ENCODE assay signal across 17 cellular contexts in the genomic region with DNA sequence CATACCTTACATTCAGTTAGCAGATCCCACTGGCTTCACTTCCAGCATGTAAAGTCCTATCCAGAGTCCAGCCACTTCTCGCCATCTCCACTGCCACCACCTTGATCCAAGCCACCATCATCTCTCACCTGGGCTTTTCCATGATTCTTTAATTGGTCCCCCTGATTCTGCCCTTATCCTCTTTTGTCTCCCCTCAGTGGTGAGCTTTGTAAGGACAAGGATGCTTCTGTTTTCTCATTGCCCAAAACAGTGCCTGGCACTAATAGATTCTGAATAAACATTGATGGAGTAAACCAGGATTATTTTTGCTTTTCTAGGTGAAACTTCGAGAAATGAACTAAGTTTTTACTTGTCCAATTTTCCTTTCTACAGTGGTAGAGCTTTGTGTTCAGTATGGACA. TPM values are rescaled to one million over a fixed set of nuclear protein-coding genes. Genes with fewer than 3 reads are reported as not detected.
A peak's percentile ranks its signal among the peaks of the same experiment; 100 is the strongest.
DNase-seq lines count a peak whose midpoint lies in the region; ATAC-seq and TF ChIP-seq lines count a peak whose summit lies in the region.
"Had no signal": no experiment of that assay in that cellular context is flagged by ENCODE, and none has a peak within 500 bp of the region (broad histone marks: within the 10 kb centered on the region; RNA-seq: fewer than 3 reads in every experiment).

No MANE protein-coding gene starts in this region.

- H3K27me3 ChIP-seq in HCT116 (ENCODE audit: insufficient read depth, low read length): no peaks in the 10 kb centered on the region
- no peaks in the 10 kb centered on the region for H3K27me3 ChIP-seq in hepatocyte
- H3K27me3 ChIP-seq: breast epithelium had no signal

- DNase-seq in activated CD4-positive, alpha-beta T cell treated with anti-CD3 and anti-CD28 coated beads for 36 hours: peak; percentile 17
- no peak for DNase-seq in activated CD4-positive, alpha-beta T cell treated with anti-CD3 and anti-CD28 coated beads, Interleukin-2, amount 50 U/mL, for 48 hours
- DNase-seq in HCT116 (ENCODE audit: low read depth, low spot score): no peak
- peak; percentile 25 for DNase-seq in WTC11 (ENCODE audit: low spot score)
- DNase-seq in myocyte (ENCODE audit: low read depth): peak; percentile 24
- no peak for DNase-seq in Calu3
- no peak for DNase-seq in hepatocyte (ENCODE audit: low spot score)
- DNase-seq: activated CD4-positive, CD25-positive, alpha-beta regulatory T cell treated with anti-CD3 and anti-CD28 coated beads, Interleukin-2, amount 50 U/mL, for 72 hours; DMS153; hypothalamus; stimulated activated CD4-positive, alpha-beta T cell treated with anti-CD3 and anti-CD28 coated beads, Interleukin-15, amount 100 ng/mL, for 24 hours; trophoblast cell had no signal

- no peaks in the 10 kb centered on the region for H3K27me3 Mint-ChIP-seq in activated CD4-positive, alpha-beta T cell treated with anti-CD3 and anti-CD28 coated beads for 36 hours
- H3K27me3 Mint-ChIP-seq in WTC11 (ENCODE audit: low read depth) (peaks cover 1% of the 10 kb centered on the region), Calu3 (ENCODE audit: unreplicated experiment) (no peaks in the 10 kb centered on the region)

- H3K27ac Mint-ChIP-seq in activated CD4-positive, alpha-beta T cell treated with anti-CD3 and anti-CD28 coated beads for 36 hours: peak overlapping the region; percentile 14
- H3K27ac Mint-ChIP-seq in WTC11 (no peak overlapping the region; the same call in 1 of the 2 replicates), Calu3 (ENCODE audit: unreplicated experiment) (no peak overlapping the region)

- no peaks in the 10 kb centered on the region for H3K9me2 ChIP-seq in HCT116 (ENCODE audit: insufficient read depth)
- H3K9me2 ChIP-seq in hepatocyte (replicated peaks; ENCODE audit: insufficient read depth): no peaks in the 10 kb centered on the region

- H4K20me1 ChIP-seq in HCT116 (ENCODE audit: insufficient read depth) (no peaks in the 10 kb centered on the region), hepatocyte (ENCODE audit: insufficient read depth, poor library complexity, severe bottlenecking) (no peaks in the 10 kb centered on the region)

- TF ChIP-seq CTCF in HCT116 (IDR thresholded peaks at IDR 0.05 in 2 of 3, conservative IDR thresholded peaks at IDR 0.05 in 1 of 3; ENCODE audit: borderline replicate concordance in 1 of 3, insufficient read depth in 1 of 3, low read depth in 2 of 3, low read length in 2 of 3) (peak; percentile 20 to 66 (median 57); a peak in 5 of 6 replicates), WTC11 (IDR thresholded peaks at IDR 0.05) (peak; percentile 33; the same call in 1 of the 2 replicates), Calu3 (IDR thresholded peaks at IDR 0.05; ENCODE audit: unreplicated experiment) (no peak), hepatocyte (IDR thresholded peaks at IDR 0.05; ENCODE audit: poor library complexity) (no peak)

- H3K36me3 ChIP-seq in HCT116 (ENCODE audit: control insufficient read depth in 1 of 2, insufficient read depth in 2 of 2, low read length in 2 of 2): peaks cover 10 to 32% of the 10 kb centered on the region in 2 experiments; a peak in 3 of 4 replicates
- no peaks in the 10 kb centered on the region for H3K36me3 ChIP-seq in hepatocyte (replicated peaks; ENCODE audit: insufficient read depth, low read depth)
- H3K36me3 ChIP-seq: breast epithelium had no signal

- intact Hi-C loops in activated CD4-positive, alpha-beta T cell treated with anti-CD3 and anti-CD28 coated beads for 36 hours (cut with DNase I, micrococcal nuclease): no loop called here
- intact Hi-C loops in HCT116 (cut with micrococcal nuclease) (no loop called here), Calu3 (cut with micrococcal nuclease; ENCODE audit: unreplicated experiment) (no loop called here)

- RAD21 ChIA-PET in HCT116 (lab: Charles Lee; ENCODE audit: low non-redundant PET in 1 of 2, low total read pairs in 2 of 2, uncharacterized antibody in 2 of 2, unreplicated experiment in 2 of 2): no interaction called here

- H3K79me2 ChIP-seq in HCT116 (ENCODE audit: insufficient read depth, low read length): peaks cover 48% of the 10 kb centered on the region
- peaks cover 31% of the 10 kb centered on the region for H3K79me2 ChIP-seq in hepatocyte
- H3K79me2 ChIP-seq: parathyroid adenoma had no signal

- ATAC-seq in activated CD4-positive, alpha-beta T cell treated with anti-CD3 and anti-CD28 coated beads for 36 hours: no peak
- ATAC-seq in HCT116 (0 out of 2 replicates have a peak, but pooled peaks have one; percentile 18), WTC11 (no peak), GM19397 (IDR thresholded peaks at IDR 0.05; ENCODE audit: unreplicated experiment) (no peak)
- ATAC-seq: A549 had no signal

- no TSS peak for BruUV-seq in HCT116 (replicated peaks; lab: Mats Ljungman, UMichigan)
- BruUV-seq in Calu3 (replicated peaks; lab: Mats Ljungman, UMichigan): no TSS peak

- no peak for TF ChIP-seq POLR2A in HCT116 (IDR thresholded peaks at IDR 0.05; ENCODE audit: borderline replicate concordance, extremely low read depth, insufficient read depth, insufficient read length)

- H3K4me1 ChIP-seq in HCT116 (ENCODE audit: control insufficient read depth in 1 of 2, insufficient read depth in 2 of 2, low read length in 2 of 2) (peaks cover 6 to 11% of the 10 kb centered on the region in 2 experiments; a peak in 3 of 4 replicates), hepatocyte (ENCODE audit: insufficient read depth) (no peaks in the 10 kb centered on the region)

- TF ChIP-seq RAD21 in HCT116 (IDR thresholded peaks at IDR 0.05; ENCODE audit: low read depth): peak; percentile 20; the same call in 1 of the 2 replicates

- no peak overlapping the region for H3K4me3 Mint-ChIP-seq in activated CD4-positive, alpha-beta T cell treated with anti-CD3 and anti-CD28 coated beads for 36 hours
- no peak overlapping the region for H3K4me3 Mint-ChIP-seq in WTC11
- H3K4me3 Mint-ChIP-seq in Calu3 (ENCODE audit: low read depth, unreplicated experiment): no peak overlapping the region

- no peaks in the 10 kb centered on the region for H3K9me3 Mint-ChIP-seq in activated CD4-positive, alpha-beta T cell treated with anti-CD3 and anti-CD28 coated beads for 36 hours (ENCODE audit: low read depth)
- H3K9me3 Mint-ChIP-seq in WTC11: no peaks in the 10 kb centered on the region
- H3K9me3 Mint-ChIP-seq in Calu3 (ENCODE audit: low read depth, unreplicated experiment): no peaks in the 10 kb centered on the region

- no peak overlapping the region for H3K27ac ChIP-seq in HCT116 (ENCODE audit: low read depth, low read length)
- no peak overlapping the region for H3K27ac ChIP-seq in hepatocyte
- H3K27ac ChIP-seq: A549, breast epithelium, parathyroid adenoma had no signal

- H3K4me1 Mint-ChIP-seq in activated CD4-positive, alpha-beta T cell treated with anti-CD3 and anti-CD28 coated beads for 36 hours: peaks cover 38% of the 10 kb centered on the region
- H3K4me1 Mint-ChIP-seq in WTC11 (peaks cover 14% of the 10 kb centered on the region), Calu3 (ENCODE audit: low read depth, unreplicated experiment) (peaks cover 24% of the 10 kb centered on the region)

- H2AFZ ChIP-seq in HCT116 (ENCODE audit: low read depth, low read length, poor library complexity, severe bottlenecking): no peak overlapping the region
- no peak overlapping the region for H2AFZ ChIP-seq in hepatocyte
- H2AFZ ChIP-seq: parathyroid adenoma had no signal

- POLR2A ChIA-PET in activated CD4-positive, alpha-beta T cell treated with anti-CD3 and anti-CD28 coated beads for 36 hours (lab: Charles Lee): interaction anchor here (0.7 kb wide), 1 partner anchor 525 kb away, joined by 3 read pairs; no protein-coding TSS in a partner anchor
- POLR2A ChIA-PET in HCT116 (lab: Charles Lee): interaction anchor here (0.7 to 1.2 kb wide), 2 partner anchors 131 to 238 kb away, joined by 3 to 4 read pairs; partner anchors contain the start of gene SYVN1
- POLR2A ChIA-PET in WTC11 (lab: Charles Lee): no interaction called here

- peaks cover 57% of the 10 kb centered on the region for H3K36me3 Mint-ChIP-seq in activated CD4-positive, alpha-beta T cell treated with anti-CD3 and anti-CD28 coated beads for 36 hours (ENCODE audit: low read depth)
- H3K36me3 Mint-ChIP-seq in WTC11: peaks cover 48% of the 10 kb centered on the region
- H3K36me3 Mint-ChIP-seq in Calu3 (ENCODE audit: insufficient read depth, unreplicated experiment): peaks cover 30% of the 10 kb centered on the region

- no peak overlapping the region for H3K9ac ChIP-seq in HCT116 (ENCODE audit: low read length)
- H3K9ac ChIP-seq: parathyroid adenoma had no signal

- H3K4me3 ChIP-seq in HCT116 (replicated peaks in 1 of 2; ENCODE audit: low read depth in 1 of 2, low read length in 2 of 2): no peak overlapping the region
- no peak overlapping the region for H3K4me3 ChIP-seq in hepatocyte
- H3K4me3 ChIP-seq: A549, breast epithelium, lung had no signal

- CTCF ChIA-PET in activated CD4-positive, alpha-beta T cell treated with anti-CD3 and anti-CD28 coated beads for 36 hours (lab: Charles Lee): interaction anchor here (0.6 to 3.9 kb wide), 16 partner anchors 8 to 184 kb away, joined by 3 to 20 read pairs (median 6); no protein-coding TSS in a partner anchor
- CTCF ChIA-PET in HCT116 (lab: Charles Lee) (interaction anchor here (0.9 to 2.6 kb wide), 7 partner anchors 9 to 156 kb away, joined by 3 to 26 read pairs (median 4); no protein-coding TSS in a partner anchor), WTC11 (lab: Charles Lee) (interaction anchor here (0.6 to 6.4 kb wide), 29 partner anchors 9 to 378 kb away, joined by 3 to 51 read pairs (median 4); partner anchors contain the start of genes DPF2, TM7SF2 and ZNHIT2), Calu3 (lab: Charles Lee) (no interaction called here)

- H3K4me2 ChIP-seq in HCT116 (ENCODE audit: low read length): no peak overlapping the region
- H3K4me2 ChIP-seq in hepatocyte: no peak overlapping the region
- H3K4me2 ChIP-seq: A549 had no signal

- 95% methylated on average over 2 of the region's 2 CpGs for WGBS in hepatocyte (ENCODE audit: low lambda C conversion rate, missing lambda C conversion rate)

- no peaks in the 10 kb centered on the region for H3K9me3 ChIP-seq in HCT116 (ENCODE audit: control insufficient read depth in 1 of 2, insufficient read depth in 1 of 2, low read depth in 1 of 2, low read length in 2 of 2)
- no peaks in the 10 kb centered on the region for H3K9me3 ChIP-seq in hepatocyte (ENCODE audit: low read depth)
- H3K9me3 ChIP-seq: A549, breast epithelium had no signal

RNA-seq across cellular contexts. Expression of gene POLA2, which starts 4.4 kb away (rescaled TPM):
- 10 to 100 TPM; 63.1 to 83.3 TPM for total RNA-seq in activated CD4-positive, alpha-beta T cell treated with anti-CD3 and anti-CD28 coated beads for 36 hours
- total RNA-seq in HCT116 (2021; ENCODE audit: unreplicated experiment): 20.0 TPM
- polyA plus RNA-seq in HCT116 (2012): 14.1 and 17.3 TPM in 2 replicates
- 26.9 to 35.6 TPM (median 28.5 TPM) in 3 replicates for total RNA-seq in WTC11 (2021)
- 3.2 and 4.5 TPM in 2 replicates for total RNA-seq in myocyte
- polyA plus RNA-seq in myocyte (2012): 9.6 TPM
- total RNA-seq in Calu3 (2022): 34.4 and 40.4 TPM in 2 replicates
- 2.5 and 4.1 TPM in 2 replicates for total RNA-seq in hepatocyte
- polyA plus RNA-seq in hepatocyte: 5.0 and 8.0 TPM in 2 replicates

RNA-seq across cellular contexts. Expression of gene CDC42EP2, which starts 48.5 kb away (rescaled TPM):
- total RNA-seq in activated CD4-positive, alpha-beta T cell treated with anti-CD3 and anti-CD28 coated beads for 36 hours: under 1 TPM; 0.91 to 0.93 TPM
- total RNA-seq in HCT116 (2021; ENCODE audit: unreplicated experiment) (15.4 TPM), WTC11 (2021) (11.0 to 15.2 TPM (median 11.5 TPM) in 3 replicates), myocyte (45.1 and 47.2 TPM in 2 replicates), Calu3 (2022) (35.6 and 43.2 TPM in 2 replicates), hepatocyte (19.5 and 21.7 TPM in 2 replicates)
- polyA plus RNA-seq in HCT116 (2012): 17.2 and 20.4 TPM in 2 replicates
- polyA plus RNA-seq in myocyte (2012): 30.8 TPM
- 31.2 and 35.0 TPM in 2 replicates for polyA plus RNA-seq in hepatocyte

Comparison
In these comparisons a context has a peak if more than half of its experiments do, and no peak if none do; other contexts are left out.
1. DNase-seq: peak in activated CD4-positive, alpha-beta T cell treated with anti-CD3 and anti-CD28 coated beads for 36 hours (single experiment), WTC11 (single experiment) and myocyte (single experiment); none in activated CD4-positive, alpha-beta T cell treated with anti-CD3 and anti-CD28 coated beads, Interleukin-2, amount 50 U/mL, for 48 hours (0 of 2), HCT116 (single experiment), Calu3 (single experiment) and hepatocyte (single experiment).
2. CTCF ChIP-seq: peak in HCT116 (3 of 3) and WTC11 (single experiment); none in Calu3 (single experiment) and hepatocyte (single experiment).